9 cellular contexts compared by ENCODE assay signal in genomic region chr15:75061272-75061671, GRCh38. TPM values are rescaled to one million over a fixed set of nuclear protein-coding genes. Genes with fewer than 3 reads are reported as not detected.
DNase-seq lines count a peak whose midpoint lies in the region; ATAC-seq and TF ChIP-seq lines count a peak whose summit lies in the region.
"Had no signal": no experiment of that assay in that cellular context is flagged by ENCODE, and none has a peak within 500 bp of the region (broad histone marks: within the 10 kb centered on the region; RNA-seq: fewer than 3 reads in every experiment).

No MANE protein-coding gene starts in this region.

- H3K9me3 ChIP-seq in right atrium auricular region (no peaks in the 10 kb centered on the region), right cardiac atrium (ENCODE audit: control insufficient read depth, low read length) (no peaks in the 10 kb centered on the region), colonic mucosa (no peaks in the 10 kb centered on the region)

- DNase-seq in right atrium auricular region (ENCODE audit: low spot score): peak; percentile 44
- DNase-seq in right cardiac atrium: no peak
- peak; percentile 89 for DNase-seq in MV-4-11 (lab: John Stamatoyannopoulos, UW)
- peak; percentile 12 for DNase-seq in colonic mucosa
- DNase-seq in NCI-H748 (lab: John Stamatoyannopoulos, UW; ENCODE audit: unreplicated experiment): no peak
- DNase-seq in HK-2 (ENCODE audit: unreplicated experiment): no peak
- no peak for DNase-seq in NCI-H2171 treated with DMSO at 0.1 percent for 48 hours (lab: John Stamatoyannopoulos, UW)
- DNase-seq: SW 1271 had no signal

- H3K4me1 ChIP-seq in right atrium auricular region (peaks cover 0 to 40% of the 10 kb centered on the region in 2 donors), right cardiac atrium (ENCODE audit: control insufficient read depth, insufficient read depth, low read length) (peaks cover 22% of the 10 kb centered on the region), colonic mucosa (no peaks in the 10 kb centered on the region)

- H3K27me3 ChIP-seq in right atrium auricular region (no peaks in the 10 kb centered on the region), right cardiac atrium (ENCODE audit: control insufficient read depth, insufficient read depth) (no peaks in the 10 kb centered on the region), colonic mucosa (no peaks in the 10 kb centered on the region)

- H3K27ac ChIP-seq in right atrium auricular region (no peak overlapping the region), right cardiac atrium (ENCODE audit: low read length) (no peak overlapping the region), colonic mucosa (no peak overlapping the region)

- no peak overlapping the region for H3K4me3 ChIP-seq in right atrium auricular region
- no peak overlapping the region for H3K4me3 ChIP-seq in right cardiac atrium (ENCODE audit: low read length)
- no peak overlapping the region for H3K4me3 ChIP-seq in colonic mucosa

- no peak overlapping the region for H3K9ac ChIP-seq in colonic mucosa (ENCODE audit: low read depth in 2 of 2, low read length in 2 of 2)

- ATAC-seq in right cardiac atrium: no peak
- ATAC-seq in GM18870 (IDR thresholded peaks at IDR 0.05; ENCODE audit: unreplicated experiment): no peak

- intact Hi-C loops in right cardiac atrium (cut with DNase I) (no loop called here), colonic mucosa (cut with DNase I) (no loop called here)

- TF ChIP-seq CTCF in right atrium auricular region (IDR thresholded peaks at IDR 0.05) (no peak), colonic mucosa (IDR thresholded peaks at IDR 0.05) (no peak)

- no peaks in the 10 kb centered on the region for H3K36me3 ChIP-seq in right atrium auricular region
- no peaks in the 10 kb centered on the region for H3K36me3 ChIP-seq in colonic mucosa

RNA-seq across cellular contexts. Expression of gene PPCDC, which starts 37.9 kb away (rescaled TPM):
- total RNA-seq in right atrium auricular region (10 to 100 TPM; 10.6 to 11.5 TPM), right cardiac atrium (1 to 10 TPM; 4.7 to 6.3 (median 5.2) TPM), colonic mucosa (10 to 100 TPM; 10.1 to 23.1 TPM)
- 12.6 TPM for polyA plus RNA-seq in right cardiac atrium

Comparison
In these comparisons a context has a peak if more than half of its experiments do, and no peak if none do; other contexts are left out.
1. DNase-seq: peak in right atrium auricular region (single experiment), MV-4-11 (single experiment) and colonic mucosa (single experiment); none in right cardiac atrium (0 of 3), NCI-H748 (single experiment), HK-2 (single experiment) and NCI-H2171 treated with DMSO at 0.1 percent for 48 hours (single experiment).